15 cellular contexts compared by ENCODE assay signal in the genomic region with DNA sequence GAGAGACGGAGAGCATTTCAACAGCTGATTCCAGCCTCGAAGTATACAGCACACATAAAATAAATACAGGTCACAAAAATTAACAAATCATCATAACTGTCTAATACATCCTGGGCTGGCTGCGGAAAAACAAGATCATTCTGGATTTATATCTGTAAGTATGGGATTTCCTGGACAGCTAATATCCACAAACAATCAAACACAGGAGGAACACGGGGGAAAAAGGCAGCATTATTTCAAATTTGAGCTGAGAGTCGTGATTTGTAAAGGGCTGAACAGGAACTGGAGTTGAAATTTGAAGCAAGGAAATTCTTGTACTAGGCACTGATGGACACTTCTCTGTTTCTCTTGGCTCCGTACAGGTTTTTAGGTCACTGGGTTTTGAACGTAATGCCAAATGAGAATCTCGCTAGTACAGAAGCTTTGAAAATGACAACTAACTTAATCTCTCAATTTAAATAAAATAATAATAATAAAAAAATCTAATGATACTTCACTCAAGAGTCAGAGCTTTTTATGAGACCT.
A peak's percentile ranks its signal among the peaks of the same experiment; 100 is the strongest.
DNase-seq lines count a peak whose midpoint lies in the region; ATAC-seq and TF ChIP-seq lines count a peak whose summit lies in the region.
"Had no signal": no experiment of that assay in that cellular context is flagged by ENCODE, and none has a peak within 500 bp of the region (broad histone marks: within the 10 kb centered on the region; RNA-seq: fewer than 3 reads in every experiment).

No MANE protein-coding gene starts in this region.

- H3K4me3 Mint-ChIP-seq in activated T-helper 17 cell treated with anti-CD3 and anti-CD28 coated beads, Interleukin-2, amount 50 U/mL, for 72 hours = peak overlapping the region; percentile 8
- peak overlapping the region; percentile 67 for H3K4me3 Mint-ChIP-seq in chondrocyte (ENCODE audit: unreplicated experiment)
- H3K4me3 Mint-ChIP-seq: H9 had no signal

- peaks cover 13% of the 10 kb centered on the region for H3K36me3 ChIP-seq in skeletal muscle satellite cell (ENCODE audit: insufficient read depth, low read length)
- no peaks in the 10 kb centered on the region for H3K36me3 ChIP-seq in ovary

- H3K27me3 Mint-ChIP-seq in activated T-helper 17 cell treated with anti-CD3 and anti-CD28 coated beads, Interleukin-2, amount 50 U/mL, for 72 hours = no peaks in the 10 kb centered on the region
- no peaks in the 10 kb centered on the region for H3K27me3 Mint-ChIP-seq in chondrocyte (ENCODE audit: low read depth)

- H3K4me2 ChIP-seq in skeletal muscle satellite cell (ENCODE audit: low read length) = peak overlapping the region; percentile 45

- peaks cover 38% of the 10 kb centered on the region for H3K4me1 Mint-ChIP-seq in activated T-helper 17 cell treated with anti-CD3 and anti-CD28 coated beads, Interleukin-2, amount 50 U/mL, for 72 hours
- peaks cover 85% of the 10 kb centered on the region for H3K4me1 Mint-ChIP-seq in chondrocyte (ENCODE audit: low read depth)

- no peak overlapping the region for H3K27ac ChIP-seq in ovary

- H3K9me3 ChIP-seq in skeletal muscle satellite cell (replicated peaks; ENCODE audit: low read length) (no peaks in the 10 kb centered on the region), ovary (no peaks in the 10 kb centered on the region)

- H3K27me3 ChIP-seq in skeletal muscle satellite cell (ENCODE audit: control insufficient read depth, insufficient read depth, low read length) (no peaks in the 10 kb centered on the region), ovary (no peaks in the 10 kb centered on the region)

- no peak for TF ChIP-seq POLR2A in ovary (IDR thresholded peaks at IDR 0.05)

- no peak for TF ChIP-seq EP300 in ovary (IDR thresholded peaks at IDR 0.05)

- H3K36me3 Mint-ChIP-seq in activated T-helper 17 cell treated with anti-CD3 and anti-CD28 coated beads, Interleukin-2, amount 50 U/mL, for 72 hours (ENCODE audit: low read depth) = peaks cover 99% of the 10 kb centered on the region
- H3K36me3 Mint-ChIP-seq in chondrocyte (ENCODE audit: low read depth) = peaks cover 3% of the 10 kb centered on the region

- TF ChIP-seq CTCF in chondrocyte (IDR thresholded peaks at IDR 0.05) = no peak
- no peak for TF ChIP-seq CTCF in ovary (IDR thresholded peaks at IDR 0.05)

- intact Hi-C loops in ovary (cut with DNase I) = no loop called here

- H3K9me3 Mint-ChIP-seq in activated T-helper 17 cell treated with anti-CD3 and anti-CD28 coated beads, Interleukin-2, amount 50 U/mL, for 72 hours = no peaks in the 10 kb centered on the region
- H3K9me3 Mint-ChIP-seq in chondrocyte (ENCODE audit: low read depth) = no peaks in the 10 kb centered on the region
- H3K9me3 Mint-ChIP-seq: H9 had no signal

- H3K4me1 ChIP-seq in skeletal muscle satellite cell (ENCODE audit: control insufficient read depth, insufficient read depth, low read length) (peaks cover 40% of the 10 kb centered on the region), ovary (ENCODE audit: insufficient read depth) (peaks cover 5% of the 10 kb centered on the region)

- H3K4me3 ChIP-seq in skeletal muscle satellite cell (ENCODE audit: low read length) (peak overlapping the region; percentile 1), ovary (no peak overlapping the region)

- ATAC-seq in activated T-helper 17 cell treated with anti-CD3 and anti-CD28 coated beads, Interleukin-2, amount 50 U/mL, for 72 hours (replicated peaks) = no peak
- ATAC-seq in HG02938 (IDR thresholded peaks at IDR 0.05; ENCODE audit: unreplicated experiment) (no peak), GM19395 (IDR thresholded peaks at IDR 0.05; ENCODE audit: unreplicated experiment) (no peak)
- ATAC-seq: stimulated activated naive CD8-positive, alpha-beta T cell treated with anti-CD3 and anti-CD28 coated beads, Interleukin-15, Interleukin-2, amounts not matched to agents 100 U/mL and 50 U/mL, for 24 hours had no signal

- 16 to 36% (median 21%) methylated on average over 8 of the region's 8 CpGs for WGBS in ovary, 3 donors

- peak overlapping the region; percentile 21 for H3K9ac ChIP-seq in skeletal muscle satellite cell (ENCODE audit: low read depth, low read length)

- H3K27ac Mint-ChIP-seq in activated T-helper 17 cell treated with anti-CD3 and anti-CD28 coated beads, Interleukin-2, amount 50 U/mL, for 72 hours = no peak overlapping the region
- H3K27ac Mint-ChIP-seq in chondrocyte (ENCODE audit: unreplicated experiment) = peak overlapping the region; percentile 97

- DNase-seq in chondrocyte (ENCODE audit: low spot score) (no peak), left kidney (ENCODE audit: low read depth, low spot score) (peak; percentile 31), ovary (no peak), Kasumi-1 (lab: John Stamatoyannopoulos, UW) (no peak)
- DNase-seq: cortex of kidney; H9; midbrain; NCI-H2171; stimulated activated CD4-positive, alpha-beta T cell treated with anti-CD3 and anti-CD28 coated beads, Interleukin-4, amount 100 ng/mL, for 4 hours; stimulated activated naive CD8-positive, alpha-beta T cell treated with anti-CD3 and anti-CD28 coated beads, Interleukin-15, Interleukin-2, amounts not matched to agents 100 U/mL and 50 U/mL, for 24 hours; SW 1271 had no signal
